ENCODE assay signal across 1 cellular context in the genomic region with DNA sequence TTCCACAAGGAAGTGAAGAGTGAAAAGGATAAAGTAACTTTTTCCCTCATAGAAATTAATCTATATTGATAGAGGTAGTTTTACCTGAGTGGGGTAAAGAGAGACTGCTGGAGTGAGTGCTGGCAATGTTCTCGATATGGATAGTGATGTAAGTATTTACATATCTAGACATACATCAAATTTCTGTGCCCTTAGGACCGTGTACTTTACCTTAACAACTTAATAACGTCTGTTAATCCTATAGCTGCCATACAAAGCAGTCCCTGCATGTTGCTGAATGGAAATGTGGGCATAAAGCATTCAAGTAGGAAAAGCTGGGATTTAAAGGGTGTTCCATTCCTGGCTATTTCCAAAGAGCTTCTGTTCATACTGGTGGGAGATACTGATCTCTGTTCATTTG.
TF ChIP-seq lines count a peak whose summit lies in the region.

No MANE protein-coding gene starts in this region.

TF ChIP-seq in WTC11, 78 proteins besides CTCF, POLR2A, EP300 and RAD21 (continued from another document):
- TF ChIP-seq, protein P1, sequence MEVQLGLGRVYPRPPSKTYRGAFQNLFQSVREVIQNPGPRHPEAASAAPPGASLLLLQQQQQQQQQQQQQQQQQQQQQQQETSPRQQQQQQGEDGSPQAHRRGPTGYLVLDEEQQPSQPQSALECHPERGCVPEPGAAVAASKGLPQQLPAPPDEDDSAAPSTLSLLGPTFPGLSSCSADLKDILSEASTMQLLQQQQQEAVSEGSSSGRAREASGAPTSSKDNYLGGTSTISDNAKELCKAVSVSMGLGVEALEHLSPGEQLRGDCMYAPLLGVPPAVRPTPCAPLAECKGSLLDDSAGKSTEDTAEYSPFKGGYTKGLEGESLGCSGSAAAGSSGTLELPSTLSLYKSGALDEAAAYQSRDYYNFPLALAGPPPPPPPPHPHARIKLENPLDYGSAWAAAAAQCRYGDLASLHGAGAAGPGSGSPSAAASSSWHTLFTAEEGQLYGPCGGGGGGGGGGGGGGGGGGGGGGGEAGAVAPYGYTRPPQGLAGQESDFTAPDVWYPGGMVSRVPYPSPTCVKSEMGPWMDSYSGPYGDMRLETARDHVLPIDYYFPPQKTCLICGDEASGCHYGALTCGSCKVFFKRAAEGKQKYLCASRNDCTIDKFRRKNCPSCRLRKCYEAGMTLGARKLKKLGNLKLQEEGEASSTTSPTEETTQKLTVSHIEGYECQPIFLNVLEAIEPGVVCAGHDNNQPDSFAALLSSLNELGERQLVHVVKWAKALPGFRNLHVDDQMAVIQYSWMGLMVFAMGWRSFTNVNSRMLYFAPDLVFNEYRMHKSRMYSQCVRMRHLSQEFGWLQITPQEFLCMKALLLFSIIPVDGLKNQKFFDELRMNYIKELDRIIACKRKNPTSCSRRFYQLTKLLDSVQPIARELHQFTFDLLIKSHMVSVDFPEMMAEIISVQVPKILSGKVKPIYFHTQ (CRISPR knock-in tag; IDR thresholded peaks at IDR 0.05): no peak
- no peak for TF ChIP-seq ESRRA (CRISPR knock-in tag; IDR thresholded peaks at IDR 0.05; ENCODE audit: borderline replicate concordance)
- TF ChIP-seq SMAD3 (CRISPR knock-in tag; IDR thresholded peaks at IDR 0.05; ENCODE audit: borderline replicate concordance): no peak
- no peak for TF ChIP-seq NFYB (CRISPR knock-in tag; conservative IDR thresholded peaks at IDR 0.05; ENCODE audit: low read depth)
- TF ChIP-seq, protein P2, sequence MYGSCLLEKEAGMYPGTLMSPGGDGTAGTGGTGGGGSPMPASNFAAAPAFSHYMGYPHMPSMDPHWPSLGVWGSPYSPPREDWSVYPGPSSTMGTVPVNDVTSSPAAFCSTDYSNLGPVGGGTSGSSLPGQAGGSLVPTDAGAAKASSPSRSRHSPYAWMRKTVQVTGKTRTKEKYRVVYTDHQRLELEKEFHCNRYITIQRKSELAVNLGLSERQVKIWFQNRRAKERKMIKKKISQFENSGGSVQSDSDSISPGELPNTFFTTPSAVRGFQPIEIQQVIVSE (CRISPR knock-in tag; IDR thresholded peaks at IDR 0.05; ENCODE audit: borderline replicate concordance): no peak
- TF ChIP-seq CREB1 (CRISPR knock-in tag; IDR thresholded peaks at IDR 0.05): no peak
- TF ChIP-seq, protein P3, sequence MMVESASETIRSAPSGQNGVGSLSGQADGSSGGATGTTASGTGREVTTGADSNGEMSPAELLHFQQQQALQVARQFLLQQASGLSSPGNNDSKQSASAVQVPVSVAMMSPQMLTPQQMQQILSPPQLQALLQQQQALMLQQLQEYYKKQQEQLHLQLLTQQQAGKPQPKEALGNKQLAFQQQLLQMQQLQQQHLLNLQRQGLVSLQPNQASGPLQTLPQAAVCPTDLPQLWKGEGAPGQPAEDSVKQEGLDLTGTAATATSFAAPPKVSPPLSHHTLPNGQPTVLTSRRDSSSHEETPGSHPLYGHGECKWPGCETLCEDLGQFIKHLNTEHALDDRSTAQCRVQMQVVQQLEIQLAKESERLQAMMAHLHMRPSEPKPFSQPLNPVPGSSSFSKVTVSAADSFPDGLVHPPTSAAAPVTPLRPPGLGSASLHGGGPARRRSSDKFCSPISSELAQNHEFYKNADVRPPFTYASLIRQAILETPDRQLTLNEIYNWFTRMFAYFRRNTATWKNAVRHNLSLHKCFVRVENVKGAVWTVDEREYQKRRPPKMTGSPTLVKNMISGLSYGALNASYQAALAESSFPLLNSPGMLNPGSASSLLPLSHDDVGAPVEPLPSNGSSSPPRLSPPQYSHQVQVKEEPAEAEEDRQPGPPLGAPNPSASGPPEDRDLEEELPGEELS (CRISPR knock-in tag; IDR thresholded peaks at IDR 0.05): no peak
- TF ChIP-seq ZNF263 (CRISPR knock-in tag; IDR thresholded peaks at IDR 0.05; ENCODE audit: low read depth): no peak
- TF ChIP-seq, protein P4, sequence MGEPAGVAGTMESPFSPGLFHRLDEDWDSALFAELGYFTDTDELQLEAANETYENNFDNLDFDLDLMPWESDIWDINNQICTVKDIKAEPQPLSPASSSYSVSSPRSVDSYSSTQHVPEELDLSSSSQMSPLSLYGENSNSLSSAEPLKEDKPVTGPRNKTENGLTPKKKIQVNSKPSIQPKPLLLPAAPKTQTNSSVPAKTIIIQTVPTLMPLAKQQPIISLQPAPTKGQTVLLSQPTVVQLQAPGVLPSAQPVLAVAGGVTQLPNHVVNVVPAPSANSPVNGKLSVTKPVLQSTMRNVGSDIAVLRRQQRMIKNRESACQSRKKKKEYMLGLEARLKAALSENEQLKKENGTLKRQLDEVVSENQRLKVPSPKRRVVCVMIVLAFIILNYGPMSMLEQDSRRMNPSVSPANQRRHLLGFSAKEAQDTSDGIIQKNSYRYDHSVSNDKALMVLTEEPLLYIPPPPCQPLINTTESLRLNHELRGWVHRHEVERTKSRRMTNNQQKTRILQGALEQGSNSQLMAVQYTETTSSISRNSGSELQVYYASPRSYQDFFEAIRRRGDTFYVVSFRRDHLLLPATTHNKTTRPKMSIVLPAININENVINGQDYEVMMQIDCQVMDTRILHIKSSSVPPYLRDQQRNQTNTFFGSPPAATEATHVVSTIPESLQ (CRISPR knock-in tag; IDR thresholded peaks at IDR 0.05): no peak
- TF ChIP-seq, protein P5, sequence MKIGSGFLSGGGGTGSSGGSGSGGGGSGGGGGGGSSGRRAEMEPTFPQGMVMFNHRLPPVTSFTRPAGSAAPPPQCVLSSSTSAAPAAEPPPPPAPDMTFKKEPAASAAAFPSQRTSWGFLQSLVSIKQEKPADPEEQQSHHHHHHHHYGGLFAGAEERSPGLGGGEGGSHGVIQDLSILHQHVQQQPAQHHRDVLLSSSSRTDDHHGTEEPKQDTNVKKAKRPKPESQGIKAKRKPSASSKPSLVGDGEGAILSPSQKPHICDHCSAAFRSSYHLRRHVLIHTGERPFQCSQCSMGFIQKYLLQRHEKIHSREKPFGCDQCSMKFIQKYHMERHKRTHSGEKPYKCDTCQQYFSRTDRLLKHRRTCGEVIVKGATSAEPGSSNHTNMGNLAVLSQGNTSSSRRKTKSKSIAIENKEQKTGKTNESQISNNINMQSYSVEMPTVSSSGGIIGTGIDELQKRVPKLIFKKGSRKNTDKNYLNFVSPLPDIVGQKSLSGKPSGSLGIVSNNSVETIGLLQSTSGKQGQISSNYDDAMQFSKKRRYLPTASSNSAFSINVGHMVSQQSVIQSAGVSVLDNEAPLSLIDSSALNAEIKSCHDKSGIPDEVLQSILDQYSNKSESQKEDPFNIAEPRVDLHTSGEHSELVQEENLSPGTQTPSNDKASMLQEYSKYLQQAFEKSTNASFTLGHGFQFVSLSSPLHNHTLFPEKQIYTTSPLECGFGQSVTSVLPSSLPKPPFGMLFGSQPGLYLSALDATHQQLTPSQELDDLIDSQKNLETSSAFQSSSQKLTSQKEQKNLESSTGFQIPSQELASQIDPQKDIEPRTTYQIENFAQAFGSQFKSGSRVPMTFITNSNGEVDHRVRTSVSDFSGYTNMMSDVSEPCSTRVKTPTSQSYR (CRISPR knock-in tag; IDR thresholded peaks at IDR 0.05): no peak
- TF ChIP-seq ZNF317 (CRISPR knock-in tag; IDR thresholded peaks at IDR 0.05; ENCODE audit: borderline replicate concordance, low read depth): no peak
- TF ChIP-seq FOXJ3 (CRISPR knock-in tag; IDR thresholded peaks at IDR 0.05; ENCODE audit: borderline replicate concordance): no peak
- TF ChIP-seq FOXP1 (CRISPR knock-in tag; IDR thresholded peaks at IDR 0.05; ENCODE audit: borderline replicate concordance): no peak
TF ChIP-seq in WTC11: peak in this region for 0.
